In the genomic region with DNA sequence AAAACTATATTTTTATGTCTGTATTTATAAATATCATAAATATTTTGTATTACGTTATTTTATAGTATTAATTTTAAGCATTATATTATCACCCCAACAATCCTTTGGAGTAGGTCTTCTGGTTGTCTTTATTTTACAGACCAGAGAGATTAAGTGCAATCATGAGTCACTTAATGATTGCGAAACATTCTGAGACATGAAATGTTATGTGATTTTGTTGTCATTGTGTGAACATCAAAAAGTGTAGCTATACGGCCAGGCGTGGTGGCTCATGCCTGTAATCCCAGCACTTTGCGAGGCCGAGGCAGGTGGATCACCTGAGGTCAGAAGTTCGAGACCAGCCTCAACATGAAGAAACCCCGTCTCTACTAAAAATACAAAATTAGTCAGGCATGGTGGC, we compare ENCODE assay signal across 1 cellular context.
TF ChIP-seq lines count a peak whose summit lies in the region.

No MANE protein-coding gene starts in this region.

TF ChIP-seq in HepG2, 621 proteins besides CTCF, POLR2A, EP300 and RAD21 (continued from another document):
- TF ChIP-seq CEBPB (IDR thresholded peaks at IDR 0.05; ENCODE audit: borderline replicate concordance, low read depth, low read length): peak; percentile 95
